Comparison of ENCODE assay signal across 11 cellular contexts in genomic region chr1:43199093-43199726, GRCh38. TPM values are rescaled to one million over a fixed set of nuclear protein-coding genes. Genes with fewer than 3 reads are reported as not detected.
DNase-seq lines count a peak whose midpoint lies in the region; ATAC-seq and TF ChIP-seq lines count a peak whose summit lies in the region.
"Had no signal": no experiment of that assay in that cellular context is flagged by ENCODE, and none has a peak within 500 bp of the region (broad histone marks: within the 10 kb centered on the region; RNA-seq: fewer than 3 reads in every experiment).

No MANE protein-coding gene starts in this region.

- no peak overlapping the region for H2AK5ac ChIP-seq in H9 (ENCODE audit: insufficient read length, low read length)

- DNase-seq in activated naive CD8-positive, alpha-beta T cell treated with anti-CD3 and anti-CD28 coated beads, Interleukin-2, amount 50 U/mL, for 24 hours: no peak
- DNase-seq in activated naive CD8-positive, alpha-beta T cell treated with anti-CD3 and anti-CD28 coated beads for 36 hours: no peak
- DNase-seq in NCI-H345 (lab: John Stamatoyannopoulos, UW) (peak; percentile 95), upper lobe of right lung (no peak), H9 (no peak)
- DNase-seq in stimulated activated CD4-positive, alpha-beta T cell treated with anti-CD3 and anti-CD28 coated beads, Interleukin-4, amount 100 ng/mL, for 1 hour: no peak
- DNase-seq: SHP77 treated with DMSO at 0.1 percent for 48 hours, upper lobe of left lung had no signal

- no peak overlapping the region for H3T11ph ChIP-seq in H9 (ENCODE audit: low read length)

- no peak overlapping the region for H3K4me3 Mint-ChIP-seq in activated naive CD8-positive, alpha-beta T cell treated with anti-CD3 and anti-CD28 coated beads, Interleukin-2, amount 50 U/mL, for 24 hours
- no peak overlapping the region for H3K4me3 Mint-ChIP-seq in activated naive CD8-positive, alpha-beta T cell treated with anti-CD3 and anti-CD28 coated beads for 36 hours
- H3K4me3 Mint-ChIP-seq in H9: no peak overlapping the region
- H3K4me3 Mint-ChIP-seq: brain had no signal

- no CpG with 5 or more reads among the region's 8 CpGs for WGBS in H9 (ENCODE audit: extremely low coverage, insufficient read length, low lambda C conversion rate)

- TF ChIP-seq CTCF in upper lobe of right lung (IDR thresholded peaks at IDR 0.05) (no peak), H9 (conservative IDR thresholded peaks at IDR 0.05) (no peak)

- H3K79me2 ChIP-seq in H9 (ENCODE audit: insufficient read depth, low read length): no peaks in the 10 kb centered on the region

- H3K4me3 ChIP-seq in upper lobe of right lung: no peak overlapping the region
- H3K4me3 ChIP-seq: upper lobe of left lung had no signal

- H4K8ac ChIP-seq in H9 (replicated peaks; ENCODE audit: insufficient read length, low read depth, low read length): no peak overlapping the region

- no peak overlapping the region for H4K91ac ChIP-seq in H9 (ENCODE audit: insufficient read length, low read depth, low read length)

- ATAC-seq in activated naive CD8-positive, alpha-beta T cell treated with anti-CD3 and anti-CD28 coated beads, Interleukin-2, amount 50 U/mL, for 24 hours: peak; percentile 75
- ATAC-seq in HG03095 (IDR thresholded peaks at IDR 0.05; ENCODE audit: unreplicated experiment): peak; percentile 63
- peak; percentile 42 for ATAC-seq in upper lobe of right lung
- no peak for ATAC-seq in GM19035 (IDR thresholded peaks at IDR 0.05; ENCODE audit: unreplicated experiment)

- peaks cover 10% of the 10 kb centered on the region for H3K27me3 Mint-ChIP-seq in activated naive CD8-positive, alpha-beta T cell treated with anti-CD3 and anti-CD28 coated beads, Interleukin-2, amount 50 U/mL, for 24 hours
- peaks cover 13% of the 10 kb centered on the region for H3K27me3 Mint-ChIP-seq in activated naive CD8-positive, alpha-beta T cell treated with anti-CD3 and anti-CD28 coated beads for 36 hours
- no peaks in the 10 kb centered on the region for H3K27me3 Mint-ChIP-seq in H9 (ENCODE audit: low read depth)
- H3K27me3 Mint-ChIP-seq: brain had no signal

- no peak overlapping the region for H3K18ac ChIP-seq in H9 (ENCODE audit: insufficient read length, low read depth, low read length)

- H3K4ac ChIP-seq in H9 (ENCODE audit: low read depth, low read length): no peak overlapping the region

- H3K23ac ChIP-seq in H9 (ENCODE audit: insufficient read length, low read depth, low read length): no peak overlapping the region

- no peak overlapping the region for H3K14ac ChIP-seq in H9 (ENCODE audit: insufficient read depth, low read length)

- H3K36me3 Mint-ChIP-seq in activated naive CD8-positive, alpha-beta T cell treated with anti-CD3 and anti-CD28 coated beads, Interleukin-2, amount 50 U/mL, for 24 hours (ENCODE audit: low read depth): peaks cover 2% of the 10 kb centered on the region
- peaks cover 2% of the 10 kb centered on the region for H3K36me3 Mint-ChIP-seq in activated naive CD8-positive, alpha-beta T cell treated with anti-CD3 and anti-CD28 coated beads for 36 hours
- H3K36me3 Mint-ChIP-seq in H9 (ENCODE audit: insufficient read depth in 1 of 3, low read depth in 3 of 3): no peaks in the 10 kb centered on the region

- no peak overlapping the region for H2BK20ac ChIP-seq in H9 (ENCODE audit: low read depth, low read length, poor library complexity, severe bottlenecking)

- no peak overlapping the region for H2BK120ac ChIP-seq in H9 (ENCODE audit: low read depth, low read length, poor library complexity, severe bottlenecking)

- H2BK5ac ChIP-seq in H9 (ENCODE audit: insufficient read length, low read length): no peak overlapping the region

- H3K4me1 ChIP-seq in upper lobe of right lung: no peaks in the 10 kb centered on the region
- H3K4me1 ChIP-seq in H9 (ENCODE audit: insufficient read depth, low read length): no peaks in the 10 kb centered on the region
- H3K4me1 ChIP-seq: upper lobe of left lung had no signal

- no peak overlapping the region for H3K27ac ChIP-seq in upper lobe of right lung
- H3K27ac ChIP-seq in H9 (ENCODE audit: insufficient read length, low read depth, low read length): no peak overlapping the region
- H3K27ac ChIP-seq: upper lobe of left lung had no signal

- no peaks in the 10 kb centered on the region for H3K23me2 ChIP-seq in H9 (ENCODE audit: insufficient read length, low read depth, low read length, poor library complexity, severe bottlenecking)

- intact Hi-C loops in upper lobe of right lung (cut with DNase I): no loop called here

- H4K20me1 ChIP-seq in H9 (ENCODE audit: control insufficient read depth, insufficient read depth, insufficient read length): no peaks in the 10 kb centered on the region

- no peak overlapping the region for H2BK15ac ChIP-seq in H9 (ENCODE audit: low read depth, low read length)

- H3K9me3 ChIP-seq in upper lobe of right lung (no peaks in the 10 kb centered on the region), H9 (ENCODE audit: control insufficient read depth, low read depth, low read length) (no peaks in the 10 kb centered on the region)
- H3K9me3 ChIP-seq: upper lobe of left lung had no signal

- H3K36me3 ChIP-seq in upper lobe of right lung: no peaks in the 10 kb centered on the region
- H3K36me3 ChIP-seq: upper lobe of left lung had no signal

- H3K4me2 ChIP-seq in H9 (ENCODE audit: insufficient read depth, insufficient read length, low read length): no peak overlapping the region

- peaks cover 4% of the 10 kb centered on the region for H3K9me3 Mint-ChIP-seq in activated naive CD8-positive, alpha-beta T cell treated with anti-CD3 and anti-CD28 coated beads, Interleukin-2, amount 50 U/mL, for 24 hours
- H3K9me3 Mint-ChIP-seq in activated naive CD8-positive, alpha-beta T cell treated with anti-CD3 and anti-CD28 coated beads for 36 hours: peaks cover 8% of the 10 kb centered on the region
- no peaks in the 10 kb centered on the region; a peak in 1 of 5 replicates for H3K9me3 Mint-ChIP-seq in H9

- no peak overlapping the region for H2BK12ac ChIP-seq in H9 (ENCODE audit: insufficient read length, low read depth, low read length)

- no peak overlapping the region for H3K9ac ChIP-seq in H9 (ENCODE audit: extremely low read depth, insufficient read length, low read length)

- no peaks in the 10 kb centered on the region for H3K4me1 Mint-ChIP-seq in activated naive CD8-positive, alpha-beta T cell treated with anti-CD3 and anti-CD28 coated beads, Interleukin-2, amount 50 U/mL, for 24 hours
- H3K4me1 Mint-ChIP-seq in activated naive CD8-positive, alpha-beta T cell treated with anti-CD3 and anti-CD28 coated beads for 36 hours: no peaks in the 10 kb centered on the region
- H3K4me1 Mint-ChIP-seq in H9: no peaks in the 10 kb centered on the region; a peak in 1 of 4 replicates
- H3K4me1 Mint-ChIP-seq: brain had no signal

- no peaks in the 10 kb centered on the region for H3K79me1 ChIP-seq in H9 (ENCODE audit: insufficient read depth, low read depth, low read length, poor library complexity, severe bottlenecking)

- H2AFZ ChIP-seq in H9 (ENCODE audit: low read length): no peak overlapping the region

- H4K5ac ChIP-seq in H9 (ENCODE audit: insufficient read length, low read depth, low read length): no peak overlapping the region

- no peak overlapping the region for H3K27ac Mint-ChIP-seq in activated naive CD8-positive, alpha-beta T cell treated with anti-CD3 and anti-CD28 coated beads, Interleukin-2, amount 50 U/mL, for 24 hours
- no peak overlapping the region for H3K27ac Mint-ChIP-seq in activated naive CD8-positive, alpha-beta T cell treated with anti-CD3 and anti-CD28 coated beads for 36 hours
- H3K27ac Mint-ChIP-seq in H9: no peak overlapping the region
- H3K27ac Mint-ChIP-seq: brain had no signal

- no peak overlapping the region for H3K56ac ChIP-seq in H9 (ENCODE audit: insufficient read length, low read depth, low read length)

- no peaks in the 10 kb centered on the region for H3K27me3 ChIP-seq in upper lobe of right lung
- H3K27me3 ChIP-seq in H9 (ENCODE audit: insufficient read depth, low read length): no peaks in the 10 kb centered on the region
- H3K27me3 ChIP-seq: upper lobe of left lung had no signal

RNA-seq across cellular contexts. Expression of gene CFAP57, which starts 27.1 kb away (rescaled TPM):
- total RNA-seq in activated naive CD8-positive, alpha-beta T cell treated with anti-CD3 and anti-CD28 coated beads for 36 hours: under 1 TPM; 0.32 to 0.35 TPM
- total RNA-seq in upper lobe of right lung (0.17 TPM), H9 (2021) (0.11 and 0.33 TPM in 2 replicates)

RNA-seq across cellular contexts. Expression of gene EBNA1BP2, which starts 27.1 kb away (rescaled TPM):
- total RNA-seq in activated naive CD8-positive, alpha-beta T cell treated with anti-CD3 and anti-CD28 coated beads for 36 hours: 100 to 1,000 TPM; 164 to 167 TPM
- 28.1 TPM for total RNA-seq in upper lobe of right lung
- 84.3 and 84.7 TPM in 2 replicates for total RNA-seq in H9 (2021)
